11 cellular contexts compared by ENCODE assay signal in genomic region chr6:1767481-1768246, GRCh38.
DNase-seq lines count a peak whose midpoint lies in the region; ATAC-seq and TF ChIP-seq lines count a peak whose summit lies in the region.
"Had no signal": no experiment of that assay in that cellular context is flagged by ENCODE, and none has a peak within 500 bp of the region (broad histone marks: within the 10 kb centered on the region; RNA-seq: fewer than 3 reads in every experiment).

No MANE protein-coding gene starts in this region.

- H3K9me2 ChIP-seq in GM23338 (ENCODE audit: insufficient read depth): no peaks in the 10 kb centered on the region

- H3K4me3 ChIP-seq in GM23338 (no peak overlapping the region), fibroblast of villous mesenchyme (ENCODE audit: low read depth, low read length) (no peak overlapping the region), psoas muscle (no peak overlapping the region)

- ATAC-seq in GM23338: peak; percentile 34; the same call in 1 of the 3 replicates
- peak; percentile 52 to 91 (median 79) for ATAC-seq in psoas muscle
- no peak for ATAC-seq in HG03097 (IDR thresholded peaks at IDR 0.05; ENCODE audit: low FRiP score, unreplicated experiment)
- no peak for ATAC-seq in activated CD4-positive, CD25-positive, alpha-beta regulatory T cell treated with anti-CD3 and anti-CD28 coated beads, Interleukin-2, amount 50 U/mL, for 24 hours
- ATAC-seq: stimulated activated effector memory CD8-positive, alpha-beta T cell treated with anti-CD3 and anti-CD28 coated beads, Interleukin-12 subunit alpha, Interleukin-12 subunit beta, amount 100 ng/mL, for 72 hours had no signal

- DNase-seq in GM23338 (ENCODE audit: low spot score): no peak
- DNase-seq in RPMI7951 (ENCODE audit: low read depth): peak; percentile 78
- peak; percentile 40 for DNase-seq in fibroblast of villous mesenchyme (ENCODE audit: low read depth)
- DNase-seq in psoas muscle: peak; percentile 44 to 69
- no peak for DNase-seq in superior temporal gyrus (ENCODE audit: extremely low spot score)
- no peak for DNase-seq in anterior cingulate cortex (lab: John Stamatoyannopoulos, UW)
- DNase-seq: activated gamma-delta T cell, MV-4-11 had no signal

- H3K36me3 ChIP-seq in GM23338 (ENCODE audit: insufficient read depth) (no peaks in the 10 kb centered on the region), psoas muscle (ENCODE audit: insufficient read depth in 1 of 2, low read depth in 1 of 2) (no peaks in the 10 kb centered on the region)

- H4K20me1 ChIP-seq in GM23338 (replicated peaks; ENCODE audit: insufficient read depth): no peaks in the 10 kb centered on the region

- no peaks in the 10 kb centered on the region for H3F3A ChIP-seq in GM23338 (replicated peaks; ENCODE audit: low read depth)

- H3K27ac ChIP-seq in GM23338 (ENCODE audit: low read depth) (no peak overlapping the region), psoas muscle (no peak overlapping the region)

- WGBS in psoas muscle, 3 donors: 18 to 29% (median 28%) methylated on average over 7 of the region's 7 CpGs

- no peaks in the 10 kb centered on the region for H3K9me3 ChIP-seq in psoas muscle

- H3K36me3 Mint-ChIP-seq in GM23338 (ENCODE audit: low read depth): no peaks in the 10 kb centered on the region

- TF ChIP-seq CTCF in GM23338 (conservative IDR thresholded peaks at IDR 0.05; ENCODE audit: low read depth in 2 of 2) (no peak), fibroblast of villous mesenchyme (IDR thresholded peaks at IDR 0.05; ENCODE audit: insufficient read depth, low read depth, low read length) (no peak), psoas muscle (IDR thresholded peaks at IDR 0.05) (no peak)

- H3K4me2 ChIP-seq in GM23338: no peak overlapping the region

- H3K79me2 ChIP-seq in GM23338 (replicated peaks; ENCODE audit: insufficient read depth): no peaks in the 10 kb centered on the region

- no peak overlapping the region for H3K4me3 Mint-ChIP-seq in GM23338
- H3K4me3 Mint-ChIP-seq: stimulated activated effector memory CD8-positive, alpha-beta T cell treated with anti-CD3 and anti-CD28 coated beads, Interleukin-12 subunit alpha, Interleukin-12 subunit beta, amount 100 ng/mL, for 72 hours had no signal

- intact Hi-C loops in psoas muscle (cut with DNase I): no loop called here

- peaks cover 7% of the 10 kb centered on the region; the same call in 2 of the 3 replicates for H3K4me1 Mint-ChIP-seq in GM23338

- H3K4me1 ChIP-seq in GM23338 (ENCODE audit: insufficient read depth) (no peaks in the 10 kb centered on the region), psoas muscle (peaks cover 8% of the 10 kb centered on the region)

- no peak overlapping the region for H3K27ac Mint-ChIP-seq in GM23338
- H3K27ac Mint-ChIP-seq: stimulated activated effector memory CD8-positive, alpha-beta T cell treated with anti-CD3 and anti-CD28 coated beads, Interleukin-12 subunit alpha, Interleukin-12 subunit beta, amount 100 ng/mL, for 72 hours had no signal

- no peak overlapping the region for H2AFZ ChIP-seq in GM23338

- no peaks in the 10 kb centered on the region for H3K27me3 Mint-ChIP-seq in GM23338 (ENCODE audit: insufficient read depth, low read depth, poor library complexity)

- no peaks in the 10 kb centered on the region for H3K9me3 Mint-ChIP-seq in GM23338
- H3K9me3 Mint-ChIP-seq: stimulated activated effector memory CD8-positive, alpha-beta T cell treated with anti-CD3 and anti-CD28 coated beads, Interleukin-12 subunit alpha, Interleukin-12 subunit beta, amount 100 ng/mL, for 72 hours had no signal

- H3K27me3 ChIP-seq in GM23338 (ENCODE audit: insufficient read depth): no peaks in the 10 kb centered on the region
- H3K27me3 ChIP-seq in psoas muscle (ENCODE audit: insufficient read depth in 3 of 3, low read length in 2 of 3): no peaks in the 10 kb centered on the region

TF ChIP-seq in GM23338, 12 proteins besides CTCF, POLR2A, EP300 and RAD21 (continues in another document):
- TF ChIP-seq ZNF331 (CRISPR knock-in tag; IDR thresholded peaks at IDR 0.05; ENCODE audit: low read depth) (no peak), EZH2phosphoT487 (IDR thresholded peaks at IDR 0.05; ENCODE audit: unreplicated experiment) (no peak), REST (IDR thresholded peaks at IDR 0.05; ENCODE audit: unreplicated experiment) (no peak), JUNB (IDR thresholded peaks at IDR 0.05; ENCODE audit: unreplicated experiment) (no peak), STAT1 (IDR thresholded peaks at IDR 0.05; ENCODE audit: unreplicated experiment) (no peak), ETS1 (IDR thresholded peaks at IDR 0.05) (no peak), ZNF114 (CRISPR knock-in tag; IDR thresholded peaks at IDR 0.05) (no peak), NANOG (IDR thresholded peaks at IDR 0.05; ENCODE audit: borderline replicate concordance) (no peak)

Comparison
In these comparisons a context has a peak if more than half of its experiments do, and no peak if none do; other contexts are left out.
1. ATAC-seq: peak in GM23338 (single experiment) and psoas muscle (4 of 4); none in HG03097 (single experiment) and activated CD4-positive, CD25-positive, alpha-beta regulatory T cell treated with anti-CD3 and anti-CD28 coated beads, Interleukin-2, amount 50 U/mL, for 24 hours (0 of 2).
2. DNase-seq: peak in RPMI7951 (single experiment), fibroblast of villous mesenchyme (single experiment) and psoas muscle (2 of 2); none in GM23338 (single experiment), superior temporal gyrus (single experiment) and anterior cingulate cortex (0 of 58).